2 cellular contexts compared by ENCODE assay signal in the genomic region with DNA sequence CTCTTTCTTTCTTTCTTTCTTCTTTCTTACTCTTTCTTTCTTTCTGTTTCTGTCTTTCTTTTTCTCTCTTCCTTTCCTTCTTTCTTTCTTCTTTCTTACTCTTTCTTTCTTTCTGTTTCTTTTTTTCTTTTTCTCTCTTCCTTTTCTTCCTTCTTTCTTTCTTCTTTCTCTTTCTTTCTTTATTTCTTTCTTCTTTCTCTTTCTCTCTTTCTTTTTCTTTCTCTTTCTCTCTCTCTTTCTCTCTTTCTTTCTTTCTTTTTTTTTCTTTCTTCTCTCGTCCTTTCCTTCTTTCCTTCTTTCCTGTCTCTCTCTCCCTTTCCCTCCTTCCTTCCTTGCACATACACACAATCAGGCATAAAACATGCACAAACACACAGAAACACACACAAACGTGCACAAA.
A peak's percentile ranks its signal among the peaks of the same experiment; 100 is the strongest.
TF ChIP-seq lines count a peak whose summit lies in the region.

No MANE protein-coding gene starts in this region.

TF ChIP-seq in WTC11, 78 proteins besides CTCF, POLR2A, EP300 and RAD21 (continued from another document):
- TF ChIP-seq, protein P1, sequence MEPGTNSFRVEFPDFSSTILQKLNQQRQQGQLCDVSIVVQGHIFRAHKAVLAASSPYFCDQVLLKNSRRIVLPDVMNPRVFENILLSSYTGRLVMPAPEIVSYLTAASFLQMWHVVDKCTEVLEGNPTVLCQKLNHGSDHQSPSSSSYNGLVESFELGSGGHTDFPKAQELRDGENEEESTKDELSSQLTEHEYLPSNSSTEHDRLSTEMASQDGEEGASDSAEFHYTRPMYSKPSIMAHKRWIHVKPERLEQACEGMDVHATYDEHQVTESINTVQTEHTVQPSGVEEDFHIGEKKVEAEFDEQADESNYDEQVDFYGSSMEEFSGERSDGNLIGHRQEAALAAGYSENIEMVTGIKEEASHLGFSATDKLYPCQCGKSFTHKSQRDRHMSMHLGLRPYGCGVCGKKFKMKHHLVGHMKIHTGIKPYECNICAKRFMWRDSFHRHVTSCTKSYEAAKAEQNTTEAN (CRISPR knock-in tag; IDR thresholded peaks at IDR 0.05) = no peak
- TF ChIP-seq, protein P2, sequence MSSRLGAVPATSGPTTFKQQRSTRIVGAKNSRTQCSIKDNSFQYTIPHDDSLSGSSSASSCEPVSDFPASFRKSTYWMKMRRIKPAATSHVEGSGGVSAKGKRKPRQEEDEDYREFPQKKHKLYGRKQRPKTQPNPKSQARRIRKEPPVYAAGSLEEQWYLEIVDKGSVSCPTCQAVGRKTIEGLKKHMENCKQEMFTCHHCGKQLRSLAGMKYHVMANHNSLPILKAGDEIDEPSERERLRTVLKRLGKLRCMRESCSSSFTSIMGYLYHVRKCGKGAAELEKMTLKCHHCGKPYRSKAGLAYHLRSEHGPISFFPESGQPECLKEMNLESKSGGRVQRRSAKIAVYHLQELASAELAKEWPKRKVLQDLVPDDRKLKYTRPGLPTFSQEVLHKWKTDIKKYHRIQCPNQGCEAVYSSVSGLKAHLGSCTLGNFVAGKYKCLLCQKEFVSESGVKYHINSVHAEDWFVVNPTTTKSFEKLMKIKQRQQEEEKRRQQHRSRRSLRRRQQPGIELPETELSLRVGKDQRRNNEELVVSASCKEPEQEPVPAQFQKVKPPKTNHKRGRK (CRISPR knock-in tag; IDR thresholded peaks at IDR 0.05; ENCODE audit: borderline replicate concordance) = 0 out of 2 replicates have a peak, but pooled peaks have one; percentile 19
- TF ChIP-seq PRRX2 (CRISPR knock-in tag; IDR thresholded peaks at IDR 0.05) = no peak
- no peak for TF ChIP-seq MXD4 (CRISPR knock-in tag; IDR thresholded peaks at IDR 0.05; ENCODE audit: borderline replicate concordance)
- TF ChIP-seq EMX1 (CRISPR knock-in tag; IDR thresholded peaks at IDR 0.05) = no peak
- TF ChIP-seq, protein P3, sequence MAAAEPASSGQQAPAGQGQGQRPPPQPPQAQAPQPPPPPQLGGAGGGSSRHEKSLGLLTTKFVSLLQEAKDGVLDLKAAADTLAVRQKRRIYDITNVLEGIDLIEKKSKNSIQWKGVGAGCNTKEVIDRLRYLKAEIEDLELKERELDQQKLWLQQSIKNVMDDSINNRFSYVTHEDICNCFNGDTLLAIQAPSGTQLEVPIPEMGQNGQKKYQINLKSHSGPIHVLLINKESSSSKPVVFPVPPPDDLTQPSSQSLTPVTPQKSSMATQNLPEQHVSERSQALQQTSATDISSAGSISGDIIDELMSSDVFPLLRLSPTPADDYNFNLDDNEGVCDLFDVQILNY (CRISPR knock-in tag; IDR thresholded peaks at IDR 0.05) = no peak
TF ChIP-seq in WTC11: peak in this region for 1.

TF ChIP-seq in K562, 482 proteins besides CTCF, POLR2A, EP300 and RAD21 (continued from another document):
- TF ChIP-seq, protein P2 (tag; IDR thresholded peaks at IDR 0.05) = peak; percentile 60; the same call in 1 of the 2 replicates
TF ChIP-seq in K562: peak in this region for 1.
